In genomic region chr1:167120899-167121298, GRCh38 we compare ENCODE assay signal across 9 cellular contexts. TPM values are rescaled to one million over a fixed set of nuclear protein-coding genes. Genes with fewer than 3 reads are reported as not detected.
DNase-seq lines count a peak whose midpoint lies in the region; ATAC-seq lines count a peak whose summit lies in the region.
"Had no signal": no experiment of that assay in that cellular context is flagged by ENCODE, and none has a peak within 500 bp of the region (broad histone marks: within the 10 kb centered on the region; RNA-seq: fewer than 3 reads in every experiment).

No MANE protein-coding gene starts in this region.

- H3K9me3 ChIP-seq in iPS-20b (ENCODE audit: insufficient read depth, low read depth, low read length), result no peaks in the 10 kb centered on the region
- H3K9me3 ChIP-seq: SJCRH30 had no signal

- H3K9ac ChIP-seq in iPS-20b (ENCODE audit: low read depth, low read length), result peak overlapping the region; percentile 47; the same call in 1 of the 2 replicates

- H3K36me3 Mint-ChIP-seq in activated naive CD4-positive, alpha-beta T cell treated with anti-CD3 and anti-CD28 coated beads, Interleukin-2, amount 50 U/mL, for 72 hours, result no peaks in the 10 kb centered on the region
- no peaks in the 10 kb centered on the region for H3K36me3 Mint-ChIP-seq in stimulated activated naive CD8-positive, alpha-beta T cell treated with anti-CD3 and anti-CD28 coated beads, Interleukin-15, Interleukin-2, amounts not matched to agents 100 ng/mL and 50 ng/mL, for 24 hours (ENCODE audit: low read depth)

- peaks cover 10% of the 10 kb centered on the region for H3K27me3 Mint-ChIP-seq in stimulated activated naive CD8-positive, alpha-beta T cell treated with anti-CD3 and anti-CD28 coated beads, Interleukin-15, Interleukin-2, amounts not matched to agents 100 ng/mL and 50 ng/mL, for 24 hours

- no peaks in the 10 kb centered on the region for H3K36me3 ChIP-seq in iPS-20b (ENCODE audit: insufficient read depth, low read depth, low read length)

- H3K4me3 ChIP-seq in iPS-20b (ENCODE audit: low read length), result peak overlapping the region; percentile 70
- H3K4me3 ChIP-seq: SJCRH30 had no signal

- peaks cover 19% of the 10 kb centered on the region; the same call in 1 of the 2 replicates for H3K27me3 ChIP-seq in iPS-20b (ENCODE audit: insufficient read depth, low read length)
- H3K27me3 ChIP-seq: SJCRH30 had no signal

- ATAC-seq in activated naive CD4-positive, alpha-beta T cell treated with anti-CD3 and anti-CD28 coated beads, Interleukin-2, amount 50 U/mL, for 72 hours, result peak; percentile 36 to 47
- ATAC-seq in GM19324 (IDR thresholded peaks at IDR 0.05; ENCODE audit: low FRiP score, unreplicated experiment) (no peak), GM18870 (IDR thresholded peaks at IDR 0.05; ENCODE audit: unreplicated experiment) (no peak)

- peak; percentile 57 for DNase-seq in NCI-H69 (lab: John Stamatoyannopoulos, UW)
- no peak for DNase-seq in activated naive CD4-positive, alpha-beta T cell treated with anti-CD3 and anti-CD28 coated beads, Interleukin-2, amount 50 U/mL, for 72 hours (ENCODE audit: low spot score in 2 of 2)
- DNase-seq in activated CD4-positive, CD25-positive, alpha-beta regulatory T cell (lab: John Stamatoyannopoulos, UW), result no peak
- DNase-seq in SK-N-DZ (ENCODE audit: low spot score), result no peak
- DNase-seq: SJCRH30 had no signal

- no peaks in the 10 kb centered on the region for H3K9me3 Mint-ChIP-seq in activated naive CD4-positive, alpha-beta T cell treated with anti-CD3 and anti-CD28 coated beads, Interleukin-2, amount 50 U/mL, for 72 hours
- H3K9me3 Mint-ChIP-seq in stimulated activated naive CD8-positive, alpha-beta T cell treated with anti-CD3 and anti-CD28 coated beads, Interleukin-15, Interleukin-2, amounts not matched to agents 100 ng/mL and 50 ng/mL, for 24 hours, result no peaks in the 10 kb centered on the region

- H3K27ac Mint-ChIP-seq in activated naive CD4-positive, alpha-beta T cell treated with anti-CD3 and anti-CD28 coated beads, Interleukin-2, amount 50 U/mL, for 72 hours, result peak overlapping the region in 1 of 2 donors; percentile 83
- H3K27ac Mint-ChIP-seq in stimulated activated naive CD8-positive, alpha-beta T cell treated with anti-CD3 and anti-CD28 coated beads, Interleukin-15, Interleukin-2, amounts not matched to agents 100 ng/mL and 50 ng/mL, for 24 hours, result peak overlapping the region; percentile 49

- H3K4me1 Mint-ChIP-seq in stimulated activated naive CD8-positive, alpha-beta T cell treated with anti-CD3 and anti-CD28 coated beads, Interleukin-15, Interleukin-2, amounts not matched to agents 100 ng/mL and 50 ng/mL, for 24 hours (ENCODE audit: low read depth), result peaks cover 3% of the 10 kb centered on the region

- peak overlapping the region; percentile 82 for H3K4me3 Mint-ChIP-seq in stimulated activated naive CD8-positive, alpha-beta T cell treated with anti-CD3 and anti-CD28 coated beads, Interleukin-15, Interleukin-2, amounts not matched to agents 100 ng/mL and 50 ng/mL, for 24 hours

- H3K4me1 ChIP-seq in iPS-20b (ENCODE audit: insufficient read depth, low read length), result peaks cover 18% of the 10 kb centered on the region
- H3K4me1 ChIP-seq: SJCRH30 had no signal

- no peak overlapping the region for H3K27ac ChIP-seq in iPS-20b (ENCODE audit: low read length)
- H3K27ac ChIP-seq: SJCRH30 had no signal

RNA-seq across cellular contexts. Expression of gene STYXL2, which starts 27.0 kb away (rescaled TPM):
- not detected for total RNA-seq in activated naive CD4-positive, alpha-beta T cell treated with anti-CD3 and anti-CD28 coated beads, Interleukin-2, amount 50 U/mL, for 72 hours
- polyA plus RNA-seq in SK-N-DZ (2014; cell fraction: cytosol; rRNA removed), result not detected in 2 replicates
- not detected in 2 replicates for polyA plus RNA-seq in SK-N-DZ (2014; cell fraction: nucleus; rRNA removed)

RNA-seq across cellular contexts. Expression of gene GPA33, which starts 30.7 kb away (rescaled TPM):
- under 1 TPM; 0.20 to 0.76 TPM for total RNA-seq in activated naive CD4-positive, alpha-beta T cell treated with anti-CD3 and anti-CD28 coated beads, Interleukin-2, amount 50 U/mL, for 72 hours
- 0.06 TPM in 1 of 2 replicates, not detected in the other for polyA plus RNA-seq in SK-N-DZ (2014; cell fraction: cytosol; rRNA removed)
- polyA plus RNA-seq in SK-N-DZ (2014; cell fraction: nucleus; rRNA removed), result not detected in 2 replicates

Comparison
In these comparisons a context has a peak if more than half of its experiments do, and no peak if none do; other contexts are left out.
1. ATAC-seq: peak in activated naive CD4-positive, alpha-beta T cell treated with anti-CD3 and anti-CD28 coated beads, Interleukin-2, amount 50 U/mL, for 72 hours (2 of 2); none in GM19324 (single experiment) and GM18870 (single experiment).